Comparison of ENCODE assay signal across 16 cellular contexts in genomic region chr17:19311016-19311415, GRCh38.
"Had no signal": no experiment of that assay in that cellular context is flagged by ENCODE, and none has a peak within 500 bp of the region (broad histone marks: within the 10 kb centered on the region; RNA-seq: fewer than 3 reads in every experiment).

No MANE protein-coding gene starts in this region.

- H3K4me1 ChIP-seq: ascending aorta, tibial artery had no signal

- H3K27me3 ChIP-seq: ascending aorta, tibial artery had no signal

- H3K9me3 Mint-ChIP-seq: activated CD4-positive, alpha-beta memory T cell treated with anti-CD3 and anti-CD28 coated beads, Interleukin-2, amount 10 ng/mL, durations not matched to agents 7 days and 5 days; activated naive CD8-positive, alpha-beta T cell treated with anti-CD3 and anti-CD28 coated beads, Interleukin-2, amount 10 ng/mL, durations not matched to agents 7 days and 5 days; immature natural killer cell; nephron progenitor cell had no signal

- H3K9me3 ChIP-seq: ascending aorta, tibial artery had no signal

- H3K27ac Mint-ChIP-seq: activated CD4-positive, alpha-beta memory T cell treated with anti-CD3 and anti-CD28 coated beads, Interleukin-2, amount 10 ng/mL, durations not matched to agents 7 days and 5 days; activated naive CD8-positive, alpha-beta T cell treated with anti-CD3 and anti-CD28 coated beads, Interleukin-2, amount 10 ng/mL, durations not matched to agents 7 days and 5 days; immature natural killer cell; nephron progenitor cell had no signal

- H3K36me3 Mint-ChIP-seq: activated naive CD8-positive, alpha-beta T cell treated with anti-CD3 and anti-CD28 coated beads, Interleukin-2, amount 10 ng/mL, durations not matched to agents 7 days and 5 days had no signal

- H3K4me3 ChIP-seq: ascending aorta, coronary artery, tibial artery had no signal

- H3K4me3 Mint-ChIP-seq: activated CD4-positive, alpha-beta memory T cell treated with anti-CD3 and anti-CD28 coated beads, Interleukin-2, amount 10 ng/mL, durations not matched to agents 7 days and 5 days; activated naive CD8-positive, alpha-beta T cell treated with anti-CD3 and anti-CD28 coated beads, Interleukin-2, amount 10 ng/mL, durations not matched to agents 7 days and 5 days; immature natural killer cell; nephron progenitor cell had no signal

- H3K27ac ChIP-seq: ascending aorta, coronary artery, tibial artery, VCaP had no signal

- DNase-seq: activated CD4-positive, alpha-beta memory T cell treated with anti-CD3 and anti-CD28 coated beads, Interleukin-2, amount 10 ng/mL, durations not matched to agents 7 days and 5 days; activated gamma-delta T cell; activated naive CD8-positive, alpha-beta T cell treated with anti-CD3 and anti-CD28 coated beads, Interleukin-2, amount 10 ng/mL, durations not matched to agents 7 days and 5 days; activated T-cell treated with anti-CD3 and anti-CD28 coated beads, Interleukin-2, amount 50 U/mL, for 48 hours; effector memory CD4-positive, alpha-beta T cell; erythroblast; immature natural killer cell; left colon; mesendoderm; nephron progenitor cell; SIG-M5; SW 1271; tibial artery had no signal

- ATAC-seq: left colon had no signal
